Comparison of ENCODE assay signal across 24 cellular contexts in genomic region chr22:46387748-46388147, GRCh38. TPM values are rescaled to one million over a fixed set of nuclear protein-coding genes. Genes with fewer than 3 reads are reported as not detected.
A peak's percentile ranks its signal among the peaks of the same experiment; 100 is the strongest.
DNase-seq lines count a peak whose midpoint lies in the region; FAIRE-seq and TF ChIP-seq lines count a peak whose summit lies in the region.
"Had no signal": no experiment of that assay in that cellular context is flagged by ENCODE, and none has a peak within 500 bp of the region (broad histone marks: within the 10 kb centered on the region; RNA-seq: fewer than 3 reads in every experiment).

No MANE protein-coding gene starts in this region.

- no peaks in the 10 kb centered on the region for H3K9me3 ChIP-seq in kidney (ENCODE audit: control insufficient read depth in 1 of 2, low read length in 2 of 2)
- H3K9me3 ChIP-seq in SK-N-SH = no peaks in the 10 kb centered on the region
- no peaks in the 10 kb centered on the region for H3K9me3 ChIP-seq in testis
- H3K9me3 ChIP-seq: BE2C, BLaER1 had no signal

- no peak overlapping the region for H3K4me3 ChIP-seq in bronchial epithelial cell (ENCODE audit: low read depth, low read length)
- H3K4me3 ChIP-seq in kidney (ENCODE audit: low read length in 2 of 2) = no peak overlapping the region
- H3K4me3 ChIP-seq in SK-N-SH (ENCODE audit: low read depth in 2 of 2, low read length in 1 of 2) = no peak overlapping the region
- H3K4me3 ChIP-seq in testis = no peak overlapping the region
- H3K4me3 ChIP-seq: BLaER1, GM12878 had no signal

- H3K36me3 ChIP-seq in bronchial epithelial cell (ENCODE audit: control insufficient read depth, insufficient read depth, low read length) (peaks cover 35% of the 10 kb centered on the region), kidney (ENCODE audit: control insufficient read depth in 1 of 2, insufficient read depth in 2 of 2, low read length in 2 of 2) (peaks cover 1 to 3% of the 10 kb centered on the region in 2 donors), SK-N-SH (replicated peaks in 1 of 2; ENCODE audit: control insufficient read depth in 1 of 2, insufficient read depth in 2 of 2, low read length in 1 of 2) (no peaks in the 10 kb centered on the region), testis (ENCODE audit: low read depth, missing control alignments) (no peaks in the 10 kb centered on the region)
- H3K36me3 ChIP-seq: BE2C, BLaER1 had no signal

- no peaks in the 10 kb centered on the region for H4K20me1 ChIP-seq in SK-N-SH (ENCODE audit: insufficient read depth)
- H4K20me1 ChIP-seq: BLaER1 had no signal

- no peak overlapping the region for H2AFZ ChIP-seq in SK-N-SH (ENCODE audit: low read depth)

- H3K9me2 ChIP-seq in SK-N-SH = no peaks in the 10 kb centered on the region

- H3K4me2 ChIP-seq in SK-N-SH = no peak overlapping the region
- H3K4me2 ChIP-seq: BLaER1 had no signal

- no peak for TF ChIP-seq EP300 in SK-N-SH (IDR thresholded peaks at IDR 0.05; ENCODE audit: borderline replicate concordance in 1 of 2, low read depth in 1 of 2, low read length in 1 of 2)

- intact Hi-C loops in kidney (cut with DNase I) = no loop called here
- intact Hi-C loops in testis (cut with DNase I; ENCODE audit: low total_unique reads) = no loop called here

- POLR2A ChIA-PET in SK-N-SH (lab: Yijun Ruan, JAX) = no interaction called here

- H3K9ac ChIP-seq in kidney (ENCODE audit: low read length in 2 of 2) (no peak overlapping the region), SK-N-SH (no peak overlapping the region)
- H3K9ac ChIP-seq: BLaER1 had no signal

- FAIRE-seq in bronchial epithelial cell (lab: Jason Lieb, UNC) (peak; percentile 77), kidney (lab: Jason Lieb, UNC) (no peak)
- FAIRE-seq: A204.1, GM12878, GM12892, GM18507 had no signal

- no peak for TF ChIP-seq CTCF in bronchial epithelial cell (IDR thresholded peaks at IDR 0.05; ENCODE audit: insufficient read depth, low read length, severe bottlenecking)
- TF ChIP-seq CTCF in kidney (IDR thresholded peaks at IDR 0.05; ENCODE audit: borderline replicate concordance, extremely low read depth, insufficient read depth) = no peak
- TF ChIP-seq CTCF in SK-N-SH (IDR thresholded peaks at IDR 0.05) = no peak
- no peak for TF ChIP-seq CTCF in testis (IDR thresholded peaks at IDR 0.05)

- WGBS in SK-N-SH (ENCODE audit: low lambda C conversion rate) = 89% methylated on average over 10 of the region's 11 CpGs
- 90 to 95% methylated on average over 6 to 11 of the region's 11 CpGs for WGBS in testis, 2 donors

- TF ChIP-seq POLR2A in testis (IDR thresholded peaks at IDR 0.05) = no peak

- CTCF ChIA-PET in SK-N-SH (lab: Yijun Ruan, JAX) = interaction anchor here (1.4 kb wide), 1 partner anchor 20 kb away, joined by 3 read pairs; no protein-coding TSS in a partner anchor

- H3K4me1 ChIP-seq in kidney (ENCODE audit: control insufficient read depth in 1 of 2, insufficient read depth in 1 of 2, low read depth in 1 of 2, low read length in 2 of 2) (peaks cover 0 to 4% of the 10 kb centered on the region in 2 donors), SK-N-SH (ENCODE audit: control insufficient read depth in 1 of 2, insufficient read depth in 2 of 2, low read depth in 1 of 2, low read length in 1 of 2) (no peaks in the 10 kb centered on the region; a peak in 1 of 4 replicates), testis (no peaks in the 10 kb centered on the region)
- H3K4me1 ChIP-seq: BE2C, BLaER1 had no signal

- no peak for TF ChIP-seq RAD21 in SK-N-SH (IDR thresholded peaks at IDR 0.05; ENCODE audit: low read length)

- H3K27ac ChIP-seq in kidney (ENCODE audit: low read depth in 2 of 2, low read length in 2 of 2) (no peak overlapping the region), SK-N-SH (ENCODE audit: low read depth in 2 of 2, low read length in 1 of 2) (no peak overlapping the region), testis (no peak overlapping the region)
- H3K27ac ChIP-seq: BLaER1 had no signal

- DNase-seq in bronchial epithelial cell (ENCODE audit: low read depth) = no peak
- peak; percentile 49 for DNase-seq in kidney
- DNase-seq in SK-N-SH = no peak
- no peak for DNase-seq in testis
- DNase-seq in NCI-H2029 treated with DMSO at 0.1 percent for 48 hours (lab: John Stamatoyannopoulos, UW) = no peak
- DNase-seq: 8988T; ACHN; BE2C; C1 segment of cervical spinal cord; CD4-positive, CD25-positive, alpha-beta regulatory T cell; CD8-positive, alpha-beta memory T cell; COR-L47; DMS 273 treated with DMSO at 0.1 percent for 48 hours; DMS153; DMS53; DMS79; DND-41; EL; GDM1 had no signal

- no peaks in the 10 kb centered on the region for H3F3A ChIP-seq in SK-N-SH (replicated peaks; ENCODE audit: insufficient read depth)

- no peaks in the 10 kb centered on the region for H3K27me3 ChIP-seq in bronchial epithelial cell (ENCODE audit: control insufficient read depth, insufficient read depth, low read length)
- no peaks in the 10 kb centered on the region for H3K27me3 ChIP-seq in SK-N-SH (ENCODE audit: insufficient read depth)
- no peaks in the 10 kb centered on the region for H3K27me3 ChIP-seq in testis
- H3K27me3 ChIP-seq: BE2C, BLaER1 had no signal

- H3K79me2 ChIP-seq in SK-N-SH (ENCODE audit: insufficient read depth) = no peaks in the 10 kb centered on the region

TF ChIP-seq in SK-N-SH, 30 proteins besides CTCF, POLR2A, EP300 and RAD21:
- TF ChIP-seq SMC3 (IDR thresholded peaks at IDR 0.05; ENCODE audit: low read depth, low read length) (no peak), TCF12 (IDR thresholded peaks at IDR 0.05) (no peak)

RNA-seq across cellular contexts. Expression of gene TRMU, which starts 52.2 kb away (rescaled TPM):
- total RNA-seq in bronchial epithelial cell (32.3 and 38.7 TPM in 2 replicates), kidney (40.5 TPM), testis (10 to 100 TPM; 57.3 to 63.5 TPM)
- polyA plus RNA-seq in kidney (ENCODE audit: insufficient read depth, low read depth, low replicate concordance) (41.1 TPM), SK-N-SH (2012; rRNA removed) (47.1 and 47.4 TPM in 2 replicates), testis (ENCODE audit: insufficient read depth, low read depth, low replicate concordance) (24.8 TPM)
- polyA plus RNA-seq in SK-N-SH (2012; cell fraction: cytosol; rRNA removed) = 24.5 and 32.6 TPM in 2 replicates
- 145 and 156 TPM in 2 replicates for polyA plus RNA-seq in SK-N-SH (2012; cell fraction: nucleus; rRNA removed)
